ENCODE assay signal across 14 cellular contexts in the genomic region with DNA sequence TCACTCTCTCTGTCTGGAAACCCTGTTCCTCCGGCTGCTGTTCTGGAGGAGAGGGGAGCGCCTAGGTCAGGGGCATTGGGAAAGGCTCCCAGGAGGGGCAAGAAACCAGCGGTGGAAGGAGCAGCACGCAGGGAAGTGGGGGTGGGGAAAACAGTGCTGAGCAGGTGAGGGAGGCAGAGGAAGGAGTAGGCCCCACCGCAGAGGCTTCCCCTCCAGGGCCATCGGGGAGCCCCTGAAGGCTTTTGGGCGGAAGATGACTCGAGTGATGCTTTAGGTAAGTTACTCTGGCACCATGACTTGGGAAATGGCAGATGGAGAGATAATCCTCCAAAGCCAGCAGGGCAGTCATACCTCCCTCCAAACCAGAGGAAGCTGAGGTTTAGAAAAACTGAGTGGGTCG.
A peak's percentile ranks its signal among the peaks of the same experiment; 100 is the strongest.
DNase-seq lines count a peak whose midpoint lies in the region; ATAC-seq and TF ChIP-seq lines count a peak whose summit lies in the region.
"Had no signal": no experiment of that assay in that cellular context is flagged by ENCODE, and none has a peak within 500 bp of the region (broad histone marks: within the 10 kb centered on the region; RNA-seq: fewer than 3 reads in every experiment).

No MANE protein-coding gene starts in this region.

- no peak overlapping the region for H3K9ac ChIP-seq in GM23248

- in situ Hi-C loops in GM23248 (cut with MboI): no loop called here

- H3F3A ChIP-seq in GM23248 (ENCODE audit: insufficient read depth): peaks cover 12% of the 10 kb centered on the region; the same call in 1 of the 2 replicates

- H3K27ac Mint-ChIP-seq in CD4-positive, alpha-beta memory T cell: peak overlapping the region; percentile 77 to 100 (median 92)
- H3K27ac Mint-ChIP-seq in central memory CD8-positive, alpha-beta T cell (ENCODE audit: low read depth): peak overlapping the region; percentile 74

- no peaks in the 10 kb centered on the region for H3K79me2 ChIP-seq in GM23248 (ENCODE audit: insufficient read depth)

- TF ChIP-seq POLR2A in sigmoid colon (IDR thresholded peaks at IDR 0.05): no peak

- POLR2A ChIA-PET in CD4-positive, alpha-beta memory T cell (lab: Charles Lee; ENCODE audit: partially characterized antibody): no interaction called here

- peaks cover 38 to 84% (median 58%) of the 10 kb centered on the region in 4 donors for H3K4me1 Mint-ChIP-seq in CD4-positive, alpha-beta memory T cell
- peaks cover 67% of the 10 kb centered on the region for H3K4me1 Mint-ChIP-seq in central memory CD8-positive, alpha-beta T cell

- DNase-seq in CD4-positive, alpha-beta memory T cell: peak in 1 of 5 donors; percentile 18
- DNase-seq in central memory CD8-positive, alpha-beta T cell (ENCODE audit: low spot score in 2 of 2): no peak
- DNase-seq in sigmoid colon (peak; percentile 57), NCI-H187 treated with DMSO at 0.1 percent for 48 hours (lab: John Stamatoyannopoulos, UW) (no peak), DMS 273 (lab: John Stamatoyannopoulos, UW; ENCODE audit: unreplicated experiment) (no peak), GM23248 (no peak), OCI-M1 (lab: John Stamatoyannopoulos, UW) (no peak)
- DNase-seq: effector CD8-positive, alpha-beta T cell; foreskin keratinocyte; NCI-H146; NCI-H69; retina; SHP77 treated with DMSO at 0.1 percent for 48 hours had no signal

- H3K4me3 Mint-ChIP-seq in CD4-positive, alpha-beta memory T cell: peak overlapping the region in 3 of 8 donors; percentile 10 to 47 (median 15)
- H3K4me3 Mint-ChIP-seq in central memory CD8-positive, alpha-beta T cell: no peak overlapping the region

- TF ChIP-seq EP300 in sigmoid colon (IDR thresholded peaks at IDR 0.05): no peak

- H3K27ac ChIP-seq in CD4-positive, alpha-beta memory T cell (ENCODE audit: low read depth, low read length): peak overlapping the region; percentile 6
- peak overlapping the region; percentile 98 for H3K27ac ChIP-seq in KOPT-K1 (ENCODE audit: low read depth, low read length, poor library complexity, severe bottlenecking)
- peak overlapping the region; percentile 13 to 86 (median 24) for H3K27ac ChIP-seq in sigmoid colon
- no peak overlapping the region for H3K27ac ChIP-seq in GM23248
- H3K27ac ChIP-seq: foreskin keratinocyte had no signal

- intact Hi-C loops in CD4-positive, alpha-beta memory T cell (cut with micrococcal nuclease): loop anchor here (10.0 kb wide), 1 partner anchor 1248 kb away; the partner anchor contains the start of gene DPY19L1
- intact Hi-C loops in sigmoid colon (cut with DNase I): no loop called here

- CTCF ChIA-PET in CD4-positive, alpha-beta memory T cell (lab: Charles Lee; ENCODE audit: partially characterized antibody): no interaction called here

- ATAC-seq in central memory CD8-positive, alpha-beta T cell (replicated peaks; ENCODE audit: extremely low read depth, poor library complexity, severe bottlenecking): no peak
- ATAC-seq: foreskin keratinocyte had no signal

- H3K27me3 Mint-ChIP-seq in CD4-positive, alpha-beta memory T cell: no peaks in the 10 kb centered on the region
- peaks cover 9% of the 10 kb centered on the region for H3K27me3 Mint-ChIP-seq in central memory CD8-positive, alpha-beta T cell

- H3K9me3 ChIP-seq in CD4-positive, alpha-beta memory T cell (ENCODE audit: control insufficient read depth in 1 of 2, low read length in 2 of 2): no peaks in the 10 kb centered on the region
- H3K9me3 ChIP-seq in KOPT-K1 (ENCODE audit: insufficient read depth, low read length, poor library complexity, severe bottlenecking) (no peaks in the 10 kb centered on the region), sigmoid colon (no peaks in the 10 kb centered on the region), GM23248 (ENCODE audit: low read depth) (no peaks in the 10 kb centered on the region)

- H3K4me3 ChIP-seq in CD4-positive, alpha-beta memory T cell (ENCODE audit: low read length in 2 of 2): no peak overlapping the region
- H3K4me3 ChIP-seq in sigmoid colon (no peak overlapping the region), GM23248 (no peak overlapping the region)

- no peaks in the 10 kb centered on the region for H3K9me3 Mint-ChIP-seq in CD4-positive, alpha-beta memory T cell
- no peaks in the 10 kb centered on the region for H3K9me3 Mint-ChIP-seq in central memory CD8-positive, alpha-beta T cell

- no peaks in the 10 kb centered on the region for H4K20me1 ChIP-seq in GM23248 (ENCODE audit: insufficient read depth)

- H2AFZ ChIP-seq in GM23248: no peak overlapping the region

- H3K36me3 ChIP-seq in CD4-positive, alpha-beta memory T cell (ENCODE audit: insufficient read depth, low read length): no peaks in the 10 kb centered on the region
- no peaks in the 10 kb centered on the region for H3K36me3 ChIP-seq in KOPT-K1 (ENCODE audit: insufficient read depth, low read length)
- peaks cover 0 to 7% (median 1%) of the 10 kb centered on the region in 4 donors for H3K36me3 ChIP-seq in sigmoid colon
- no peaks in the 10 kb centered on the region for H3K36me3 ChIP-seq in GM23248 (ENCODE audit: low read depth)

- H3K36me3 Mint-ChIP-seq in CD4-positive, alpha-beta memory T cell: no peaks in the 10 kb centered on the region
- peaks cover 7% of the 10 kb centered on the region for H3K36me3 Mint-ChIP-seq in central memory CD8-positive, alpha-beta T cell (ENCODE audit: insufficient read depth)

- peaks cover 78% of the 10 kb centered on the region for H3K4me1 ChIP-seq in CD4-positive, alpha-beta memory T cell (ENCODE audit: insufficient read depth, low read length)
- H3K4me1 ChIP-seq in sigmoid colon (peaks cover 0 to 65% (median 50%) of the 10 kb centered on the region in 4 donors), GM23248 (ENCODE audit: insufficient read depth) (peaks cover 26% of the 10 kb centered on the region)

- H3K4me2 ChIP-seq in GM23248 (ENCODE audit: unreplicated experiment): no peak overlapping the region

- no peak for TF ChIP-seq CTCF in sigmoid colon (IDR thresholded peaks at IDR 0.05)

- H3K27me3 ChIP-seq in CD4-positive, alpha-beta memory T cell (ENCODE audit: insufficient read depth, low read length): no peaks in the 10 kb centered on the region
- no peaks in the 10 kb centered on the region for H3K27me3 ChIP-seq in sigmoid colon
- no peaks in the 10 kb centered on the region for H3K27me3 ChIP-seq in GM23248 (replicated peaks; ENCODE audit: insufficient read depth)
- H3K27me3 ChIP-seq: foreskin keratinocyte had no signal

- WGBS in sigmoid colon, 2 donors: 61 to 89% methylated on average over 9 of the region's 9 CpGs
- WGBS in GM23248 (ENCODE audit: low coverage in 1 of 2, low lambda C conversion rate in 2 of 2, missing lambda C conversion rate in 2 of 2), 2 experiments: 95 to 99% methylated on average over 9 of the region's 9 CpGs

- no peaks in the 10 kb centered on the region for H3K9me2 ChIP-seq in GM23248 (ENCODE audit: insufficient read depth)
